27 cellular contexts compared by ENCODE assay signal in the genomic region with DNA sequence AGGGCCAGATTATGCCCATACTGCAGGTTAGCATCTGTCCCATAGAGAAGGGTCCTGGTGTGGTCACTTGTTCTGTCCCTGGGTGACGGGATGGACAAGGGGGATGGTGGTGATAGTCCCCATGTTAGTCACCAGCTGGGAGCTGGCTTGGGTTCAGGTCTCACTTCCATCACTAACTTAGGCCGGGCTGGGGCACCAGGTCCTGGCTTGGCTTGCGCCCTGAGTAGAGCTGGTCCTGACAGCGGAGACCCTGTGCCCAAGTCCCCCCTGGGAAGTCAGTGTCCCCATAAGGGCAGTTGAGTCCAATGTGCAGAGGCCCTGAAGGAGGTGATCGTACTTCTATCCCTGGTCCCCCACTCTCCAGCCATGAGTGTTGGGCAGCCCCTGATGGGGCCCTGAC. TPM values are rescaled to one million over a fixed set of nuclear protein-coding genes. Genes with fewer than 3 reads are reported as not detected.
DNase-seq lines count a peak whose midpoint lies in the region; ATAC-seq, FAIRE-seq and TF ChIP-seq lines count a peak whose summit lies in the region.
"Had no signal": no experiment of that assay in that cellular context is flagged by ENCODE, and none has a peak within 500 bp of the region (broad histone marks: within the 10 kb centered on the region; RNA-seq: fewer than 3 reads in every experiment).

No MANE protein-coding gene starts in this region.

- no peaks in the 10 kb centered on the region for H3K36me3 ChIP-seq in colonic mucosa
- no peaks in the 10 kb centered on the region for H3K36me3 ChIP-seq in kidney (ENCODE audit: control insufficient read depth in 1 of 2, insufficient read depth in 2 of 2, low read length in 2 of 2)
- H3K36me3 ChIP-seq in sigmoid colon = no peaks in the 10 kb centered on the region
- H3K36me3 ChIP-seq in transverse colon = no peaks in the 10 kb centered on the region
- H3K36me3 ChIP-seq: cardiac muscle cell had no signal

- in situ Hi-C loops in transverse colon (cut with MboI; ENCODE audit: low pct_ligation_motif_present in 1 of 4, low pct_unique_long_range_greater_than_20kb in 1 of 4, low sequenced_read_pairs in 3 of 4) = no loop called here

- no peaks in the 10 kb centered on the region for H3K9me3 ChIP-seq in colonic mucosa
- no peaks in the 10 kb centered on the region for H3K9me3 ChIP-seq in kidney (ENCODE audit: control insufficient read depth in 1 of 2, low read length in 2 of 2)
- H3K9me3 ChIP-seq in sigmoid colon = no peaks in the 10 kb centered on the region
- no peaks in the 10 kb centered on the region for H3K9me3 ChIP-seq in transverse colon

- H3K27me3 ChIP-seq in colonic mucosa = no peaks in the 10 kb centered on the region
- peaks cover 0 to 10% (median 0%) of the 10 kb centered on the region in 3 donors for H3K27me3 ChIP-seq in sigmoid colon
- H3K27me3 ChIP-seq in transverse colon = peaks cover 7% of the 10 kb centered on the region

- TF ChIP-seq EP300 in sigmoid colon (IDR thresholded peaks at IDR 0.05) (no peak), transverse colon (IDR thresholded peaks at IDR 0.05; ENCODE audit: low read depth) (no peak)

- H3K36me3 Mint-ChIP-seq in activated naive CD4-positive, alpha-beta T cell treated with anti-CD3 and anti-CD28 coated beads, Interleukin-2, amount 50 U/mL, for 72 hours = no peaks in the 10 kb centered on the region
- H3K36me3 Mint-ChIP-seq: activated CD8-positive, alpha-beta memory T cell treated with anti-CD3 and anti-CD28 coated beads, Interleukin-2, amount 10 ng/mL, durations not matched to agents 7 days and 5 days; activated naive CD4-positive, alpha-beta T cell treated with anti-CD3 and anti-CD28 coated beads, Interleukin-2, amount 10 ng/mL, durations not matched to agents 7 days and 5 days; CD8-positive, alpha-beta memory T cell; IgD-negative memory B cell; naive thymus-derived CD8-positive, alpha-beta T cell had no signal

- ATAC-seq in HG03442 (IDR thresholded peaks at IDR 0.05; ENCODE audit: unreplicated experiment) = no peak
- no peak for ATAC-seq in activated naive CD4-positive, alpha-beta T cell treated with anti-CD3 and anti-CD28 coated beads, Interleukin-2, amount 50 U/mL, for 72 hours
- ATAC-seq: activated CD8-positive, alpha-beta memory T cell treated with anti-CD3 and anti-CD28 coated beads, Interleukin-2, amount 10 ng/mL, durations not matched to agents 7 days and 5 days; naive thymus-derived CD8-positive, alpha-beta T cell had no signal

- H3K9ac ChIP-seq in colonic mucosa (ENCODE audit: low read depth in 2 of 2, low read length in 2 of 2) = no peak overlapping the region
- peak overlapping the region in 1 of 2 donors; percentile 22 for H3K9ac ChIP-seq in kidney (ENCODE audit: low read length in 2 of 2)

- TF ChIP-seq CTCF in colonic mucosa (IDR thresholded peaks at IDR 0.05) (no peak), kidney (IDR thresholded peaks at IDR 0.05; ENCODE audit: borderline replicate concordance, extremely low read depth, insufficient read depth) (no peak), sigmoid colon (IDR thresholded peaks at IDR 0.05) (no peak), transverse colon (IDR thresholded peaks at IDR 0.05) (no peak)

- FAIRE-seq in kidney (lab: Jason Lieb, UNC) = no peak
- FAIRE-seq: GM19239 had no signal

- WGBS in sigmoid colon, 2 donors = 93 to 95% methylated on average over 5 of the region's 5 CpGs
- 91% methylated on average over 4 of the region's 5 CpGs; no CpG with 5 or more reads in 1 of the 2 donors for WGBS in transverse colon (ENCODE audit: low coverage in 1 of 2), 2 donors

- intact Hi-C loops in colonic mucosa (cut with DNase I) = loop anchor here (5.0 to 10.0 kb wide), 3 partner anchors 89 to 581 kb away; no protein-coding TSS in a partner anchor
- intact Hi-C loops in kidney (cut with DNase I) = no loop called here
- intact Hi-C loops in sigmoid colon (cut with DNase I) = loop anchor here (5.0 kb wide), 1 partner anchor 89 kb away; no protein-coding TSS in a partner anchor
- intact Hi-C loops in transverse colon (cut with DNase I; ENCODE audit: low total_unique reads) = no loop called here

- H3K9me3 Mint-ChIP-seq in activated naive CD4-positive, alpha-beta T cell treated with anti-CD3 and anti-CD28 coated beads, Interleukin-2, amount 50 U/mL, for 72 hours = no peaks in the 10 kb centered on the region
- H3K9me3 Mint-ChIP-seq: activated CD4-positive, alpha-beta T cell treated with anti-CD3 and anti-CD28 coated beads, Interleukin-2, amount 10 ng/mL, durations not matched to agents 7 days and 5 days; activated naive CD4-positive, alpha-beta T cell treated with anti-CD3 and anti-CD28 coated beads, Interleukin-2, amount 10 ng/mL, durations not matched to agents 7 days and 5 days; CD8-positive, alpha-beta memory T cell; IgD-negative memory B cell; naive thymus-derived CD8-positive, alpha-beta T cell; T-helper 2 cell treated with Interferon-gamma antibody and Interleukin-4, amounts not matched to agents 5 μg/mL and 100 μg/mL, for 36 hours had no signal

- no peak overlapping the region for H3K27ac Mint-ChIP-seq in activated naive CD4-positive, alpha-beta T cell treated with anti-CD3 and anti-CD28 coated beads, Interleukin-2, amount 50 U/mL, for 72 hours
- H3K27ac Mint-ChIP-seq: activated CD4-positive, alpha-beta T cell treated with anti-CD3 and anti-CD28 coated beads, Interleukin-2, amount 10 ng/mL, durations not matched to agents 7 days and 5 days; activated CD8-positive, alpha-beta memory T cell treated with anti-CD3 and anti-CD28 coated beads, Interleukin-2, amount 10 ng/mL, durations not matched to agents 7 days and 5 days; activated naive CD4-positive, alpha-beta T cell treated with anti-CD3 and anti-CD28 coated beads, Interleukin-2, amount 10 ng/mL, durations not matched to agents 7 days and 5 days; CD8-positive, alpha-beta memory T cell; IgD-negative memory B cell; T-helper 2 cell treated with Interferon-gamma antibody and Interleukin-4, amounts not matched to agents 5 μg/mL and 100 μg/mL, for 36 hours had no signal

- TF ChIP-seq POLR2A in sigmoid colon (IDR thresholded peaks at IDR 0.05) = no peak
- no peak for TF ChIP-seq POLR2A in transverse colon (IDR thresholded peaks at IDR 0.05)

- no peak overlapping the region for H3K4me3 ChIP-seq in colonic mucosa
- H3K4me3 ChIP-seq in kidney (ENCODE audit: low read length in 2 of 2) = peak overlapping the region in 1 of 2 donors; percentile 21
- no peak overlapping the region for H3K4me3 ChIP-seq in sigmoid colon
- H3K4me3 ChIP-seq in transverse colon = no peak overlapping the region
- H3K4me3 ChIP-seq: cardiac muscle cell had no signal

- no peak for DNase-seq in colonic mucosa
- DNase-seq in kidney = peak; percentile 65
- no peak for DNase-seq in sigmoid colon
- DNase-seq in transverse colon = no peak
- DNase-seq in GM19240 (ENCODE audit: insufficient read length, low spot score) = no peak
- no peak for DNase-seq in activated naive CD4-positive, alpha-beta T cell treated with anti-CD3 and anti-CD28 coated beads, Interleukin-2, amount 50 U/mL, for 72 hours (ENCODE audit: low spot score in 2 of 2)
- DNase-seq: activated CD4-positive, alpha-beta T cell treated with anti-CD3 and anti-CD28 coated beads, Interleukin-2, amount 10 ng/mL, durations not matched to agents 7 days and 5 days; activated CD8-positive, alpha-beta memory T cell treated with anti-CD3 and anti-CD28 coated beads, Interleukin-2, amount 10 ng/mL, durations not matched to agents 7 days and 5 days; activated naive CD4-positive, alpha-beta T cell treated with anti-CD3 and anti-CD28 coated beads, Interleukin-2, amount 10 ng/mL, durations not matched to agents 7 days and 5 days; CD8-positive, alpha-beta memory T cell; naive thymus-derived CD8-positive, alpha-beta T cell; NCI-H1105 treated with DMSO at 0.1 percent for 48 hours; NCI-H446; NCI-H82; stimulated activated CD8-positive, alpha-beta memory T cell treated with anti-CD3 and anti-CD28 coated beads, Interleukin-4, amount 100 ng/mL, for 48 hours had no signal

- H3K27ac ChIP-seq in colonic mucosa (peak overlapping the region; percentile 36), kidney (ENCODE audit: low read depth in 2 of 2, low read length in 2 of 2) (peak overlapping the region; percentile 49 to 67), sigmoid colon (peak overlapping the region; percentile 65 to 79 (median 72)), transverse colon (peak overlapping the region; percentile 55 to 77 (median 72))
- H3K27ac ChIP-seq: cardiac muscle cell, VCaP had no signal

- H3K4me1 ChIP-seq in colonic mucosa (no peaks in the 10 kb centered on the region), kidney (ENCODE audit: control insufficient read depth in 1 of 2, insufficient read depth in 1 of 2, low read depth in 1 of 2, low read length in 2 of 2) (peaks cover 5 to 7% of the 10 kb centered on the region in 2 donors), sigmoid colon (peaks cover 0 to 20% (median 13%) of the 10 kb centered on the region in 4 donors), transverse colon (peaks cover 0 to 14% (median 7%) of the 10 kb centered on the region in 4 donors)

RNA-seq across cellular contexts. Expression of gene ANKRD60, which starts 52.6 kb away (rescaled TPM):
- total RNA-seq in colonic mucosa = not detected
- total RNA-seq in kidney = not detected
- not detected for polyA plus RNA-seq in kidney (ENCODE audit: insufficient read depth, low read depth, low replicate concordance)
- under 1 TPM in 1 of 4 donors, not detected in 3; 0.82 TPM for total RNA-seq in sigmoid colon
- not detected for polyA plus RNA-seq in sigmoid colon
- not detected for total RNA-seq in transverse colon
- total RNA-seq in activated naive CD4-positive, alpha-beta T cell treated with anti-CD3 and anti-CD28 coated beads, Interleukin-2, amount 50 U/mL, for 72 hours = not detected
- total RNA-seq: activated CD4-positive, alpha-beta T cell treated with anti-CD3 and anti-CD28 coated beads, Interleukin-2, amount 10 ng/mL, durations not matched to agents 7 days and 5 days; activated CD8-positive, alpha-beta memory T cell treated with anti-CD3 and anti-CD28 coated beads, Interleukin-2, amount 10 ng/mL, durations not matched to agents 7 days and 5 days; cardiac muscle cell; CD8-positive, alpha-beta memory T cell; dermis microvascular lymphatic vessel endothelial cell; G401; mesenteric fat pad; naive thymus-derived CD8-positive, alpha-beta T cell; OCI-LY7; osteocyte; sciatic nerve had no signal
- polyA plus RNA-seq: cardiac muscle cell; CD8-positive, alpha-beta memory T cell; IgD-negative memory B cell; naive thymus-derived CD8-positive, alpha-beta T cell had no signal

Comparison
In these comparisons a context has a peak if more than half of its experiments do, and no peak if none do; other contexts are left out.
1. intact Hi-C loops: an anchor here in colonic mucosa (5.0 to 10.0 kb wide) and sigmoid colon (5.0 kb wide); none called in kidney and transverse colon.